ENCODE assay signal across 15 cellular contexts in genomic region chr6:160048471-160048870, GRCh38.
"Had no signal": no experiment of that assay in that cellular context is flagged by ENCODE, and none has a peak within 500 bp of the region (broad histone marks: within the 10 kb centered on the region; RNA-seq: fewer than 3 reads in every experiment).

No MANE protein-coding gene starts in this region.

- ATAC-seq: activated CD8-positive, alpha-beta T cell treated with anti-CD3 and anti-CD28 coated beads, Interleukin-2, amount 10 ng/mL, durations not matched to agents 7 days and 5 days; esophagus mucosa; stimulated activated naive B cell treated with anti-CD40 and anti-IgM and Interleukin-4, amounts not matched to agents 10 μg/mL and 1 μg/mL and 100 μg/mL, for 72 hours had no signal

- DNase-seq: activated CD4-positive, alpha-beta T cell treated with anti-CD3 and anti-CD28 coated beads, Interleukin-2, amount 10 ng/mL, durations not matched to agents 7 days and 5 days; activated CD8-positive, alpha-beta T cell treated with anti-CD3 and anti-CD28 coated beads, Interleukin-2, amount 10 ng/mL, durations not matched to agents 7 days and 5 days; activated naive CD4-positive, alpha-beta T cell treated with Interleukin-2 at 50 U/mL for 16 hours; activated naive CD8-positive, alpha-beta T cell treated with anti-CD3 and anti-CD28 coated beads, Interleukin-2, amount 10 ng/mL, durations not matched to agents 7 days and 5 days; activated T-cell treated with anti-CD3 and anti-CD28 coated beads, Interleukin-2, amount 50 U/mL, for 24 hours; amygdala; central memory CD4-positive, alpha-beta T cell; colonic mucosa; mesendoderm; ovary; stimulated activated naive B cell treated with anti-CD40 and anti-IgM and Interleukin-4, amounts not matched to agents 10 μg/mL and 1 μg/mL and 100 μg/mL, for 72 hours had no signal

- H3K27me3 Mint-ChIP-seq: activated CD4-positive, alpha-beta T cell treated with anti-CD3 and anti-CD28 coated beads, Interleukin-2, amount 10 ng/mL, durations not matched to agents 7 days and 5 days; activated naive CD8-positive, alpha-beta T cell treated with anti-CD3 and anti-CD28 coated beads, Interleukin-2, amount 10 ng/mL, durations not matched to agents 7 days and 5 days; activated T-cell treated with anti-CD3 and anti-CD28 coated beads, Interleukin-2, amount 50 U/mL, for 24 hours; stimulated activated naive B cell treated with anti-CD40 and anti-IgM and Interleukin-4, amounts not matched to agents 10 μg/mL and 1 μg/mL and 100 μg/mL, for 72 hours had no signal

- H3K4me3 Mint-ChIP-seq: activated CD4-positive, alpha-beta T cell treated with anti-CD3 and anti-CD28 coated beads, Interleukin-2, amount 10 ng/mL, durations not matched to agents 7 days and 5 days; activated CD8-positive, alpha-beta T cell treated with anti-CD3 and anti-CD28 coated beads, Interleukin-2, amount 10 ng/mL, durations not matched to agents 7 days and 5 days; activated naive CD8-positive, alpha-beta T cell treated with anti-CD3 and anti-CD28 coated beads, Interleukin-2, amount 10 ng/mL, durations not matched to agents 7 days and 5 days; activated T-cell treated with anti-CD3 and anti-CD28 coated beads, Interleukin-2, amount 50 U/mL, for 24 hours; stimulated activated naive B cell treated with anti-CD40 and anti-IgM and Interleukin-4, amounts not matched to agents 10 μg/mL and 1 μg/mL and 100 μg/mL, for 72 hours had no signal

- H3K27ac Mint-ChIP-seq: activated CD4-positive, alpha-beta T cell treated with anti-CD3 and anti-CD28 coated beads, Interleukin-2, amount 10 ng/mL, durations not matched to agents 7 days and 5 days; activated CD8-positive, alpha-beta T cell treated with anti-CD3 and anti-CD28 coated beads, Interleukin-2, amount 10 ng/mL, durations not matched to agents 7 days and 5 days; activated naive CD8-positive, alpha-beta T cell treated with anti-CD3 and anti-CD28 coated beads, Interleukin-2, amount 10 ng/mL, durations not matched to agents 7 days and 5 days; activated T-cell treated with anti-CD3 and anti-CD28 coated beads, Interleukin-2, amount 50 U/mL, for 24 hours; activated T-helper 2 cell treated with anti-CD3 and anti-CD28 coated beads, Interferon-gamma antibody, Interleukin-2, Interleukin-4, amounts not matched to agents 10 μg/mL and 5 μg/mL and 100 μg/mL, durations not matched to agents 14 hours and 24 hours and 36 hours had no signal

- H3K9me3 Mint-ChIP-seq: activated CD4-positive, alpha-beta T cell treated with anti-CD3 and anti-CD28 coated beads, Interleukin-2, amount 10 ng/mL, durations not matched to agents 7 days and 5 days; activated naive CD8-positive, alpha-beta T cell treated with anti-CD3 and anti-CD28 coated beads, Interleukin-2, amount 10 ng/mL, durations not matched to agents 7 days and 5 days; activated T-cell treated with anti-CD3 and anti-CD28 coated beads, Interleukin-2, amount 50 U/mL, for 24 hours; activated T-helper 2 cell treated with anti-CD3 and anti-CD28 coated beads, Interferon-gamma antibody, Interleukin-2, Interleukin-4, amounts not matched to agents 10 μg/mL and 5 μg/mL and 100 μg/mL, durations not matched to agents 14 hours and 24 hours and 36 hours had no signal

- H3K27me3 ChIP-seq: colonic mucosa, hepatocyte, ovary had no signal

- H3K36me3 ChIP-seq: ovary had no signal

- H3K27ac ChIP-seq: colonic mucosa, hepatocyte, ovary, thoracic aorta had no signal

- H3K4me3 ChIP-seq: colonic mucosa, hepatocyte, ovary, thoracic aorta had no signal
